ENCODE assay signal across 9 cellular contexts in genomic region chr5:65190328-65191053, GRCh38.
DNase-seq lines count a peak whose midpoint lies in the region; ATAC-seq, FAIRE-seq and TF ChIP-seq lines count a peak whose summit lies in the region.
"Had no signal": no experiment of that assay in that cellular context is flagged by ENCODE, and none has a peak within 500 bp of the region (broad histone marks: within the 10 kb centered on the region; RNA-seq: fewer than 3 reads in every experiment).

No MANE protein-coding gene starts in this region.

- no peak overlapping the region for H2BK120ac ChIP-seq in neuronal stem cell (ENCODE audit: low read depth, low read length)

- H2BK15ac ChIP-seq in neuronal stem cell (ENCODE audit: low read length) = no peak overlapping the region

- H3K79me1 ChIP-seq in neuronal stem cell (ENCODE audit: low read depth, low read length) = no peaks in the 10 kb centered on the region

- no peak for TF ChIP-seq RAD21 in GM12878 (IDR thresholded peaks at IDR 0.05; ENCODE audit: insufficient read depth, low read depth, low read length)

- H3K79me2 ChIP-seq in GM12878 (ENCODE audit: control insufficient read depth, insufficient read depth, low read length) (no peaks in the 10 kb centered on the region), hepatocyte (no peaks in the 10 kb centered on the region)

- intact Hi-C loops in natural killer cell (cut with micrococcal nuclease) = no loop called here
- intact Hi-C loops in GM12878 (cut with micrococcal nuclease; ENCODE audit: unreplicated experiment) = loop anchor here (5.0 kb wide), 2 partner anchors 233 to 292 kb away; partner anchors contain the start of gene ADAMTS6
- intact Hi-C loops in tibial artery (cut with DNase I; ENCODE audit: low total_unique reads) = no loop called here

- H3K9me3 ChIP-seq in GM12878 (replicated peaks; ENCODE audit: control insufficient read depth, insufficient read depth, low read length) (no peaks in the 10 kb centered on the region; the same call in 2 of the 3 replicates), tibial artery (no peaks in the 10 kb centered on the region), neuronal stem cell (replicated peaks in 1 of 2; ENCODE audit: control insufficient read depth in 2 of 2, insufficient read depth in 1 of 2, low read depth in 1 of 2, low read length in 2 of 2) (no peaks in the 10 kb centered on the region), hepatocyte (ENCODE audit: low read depth) (no peaks in the 10 kb centered on the region)
- H3K9me3 ChIP-seq: heart left ventricle had no signal

- RAD21 ChIA-PET in GM12878 (lab: Charles Lee; ENCODE audit: unreplicated experiment) = interaction anchor here (0.7 to 0.9 kb wide), 2 partner anchors 290 to 292 kb away, joined by 3 to 4 read pairs; no protein-coding TSS in a partner anchor

- no peak for TF ChIP-seq POLR2A in GM12878 (IDR thresholded peaks at IDR 0.05; ENCODE audit: low read depth, low read length)

- H4K8ac ChIP-seq in neuronal stem cell (ENCODE audit: low read depth, low read length) = no peak overlapping the region

- no peak for DNase-seq in natural killer cell treated with Interleukin-12 subunit alpha and Interleukin-12 subunit beta and Interleukin-15 and Interleukin-18, amount 100 ng/mL, for 72 hours (ENCODE audit: low spot score)
- DNase-seq in natural killer cell (no peak), GM12878 (ENCODE audit: low read depth, low spot score) (peak; percentile 17), tibial artery (no peak), neuronal stem cell (ENCODE audit: low spot score) (no peak), hepatocyte (ENCODE audit: low spot score) (no peak)
- DNase-seq in activated CD4-positive, alpha-beta T cell treated with anti-CD3 and anti-CD28 coated beads, Interleukin-2, amount 50 U/mL, for 1 hour = no peak
- DNase-seq: heart left ventricle had no signal

- no peaks in the 10 kb centered on the region for H3K9me3 Mint-ChIP-seq in natural killer cell treated with Interleukin-12 subunit alpha and Interleukin-12 subunit beta and Interleukin-15 and Interleukin-18, amount 100 ng/mL, for 72 hours
- no peaks in the 10 kb centered on the region for H3K9me3 Mint-ChIP-seq in natural killer cell

- H2BK5ac ChIP-seq in neuronal stem cell (ENCODE audit: low read length) = no peak overlapping the region

- H2AFZ ChIP-seq in GM12878 (ENCODE audit: control insufficient read depth, low read depth, low read length) (peak overlapping the region; percentile 58), neuronal stem cell (ENCODE audit: low read length) (no peak overlapping the region), hepatocyte (no peak overlapping the region)

- ATAC-seq in natural killer cell treated with Interleukin-12 subunit alpha and Interleukin-12 subunit beta and Interleukin-15 and Interleukin-18, amount 100 ng/mL, for 72 hours = peak; percentile 84 to 89
- ATAC-seq in natural killer cell = no peak
- ATAC-seq in HG03103 (IDR thresholded peaks at IDR 0.05; ENCODE audit: low read depth, unreplicated experiment) = peak; percentile 66
- peak; percentile 92 for ATAC-seq in GM12878

- H3K4me3 ChIP-seq in GM12878 = no peak overlapping the region
- no peak overlapping the region for H3K4me3 ChIP-seq in tibial artery
- no peak overlapping the region for H3K4me3 ChIP-seq in neuronal stem cell (ENCODE audit: low read length in 2 of 2)
- no peak overlapping the region for H3K4me3 ChIP-seq in hepatocyte
- H3K4me3 ChIP-seq: heart left ventricle had no signal

- no peaks in the 10 kb centered on the region for H3K36me3 ChIP-seq in GM12878 (ENCODE audit: control insufficient read depth in 2 of 2, insufficient read depth in 2 of 2, low read length in 1 of 2)
- H3K36me3 ChIP-seq in tibial artery = no peaks in the 10 kb centered on the region
- peaks cover 0 to 2% of the 10 kb centered on the region in 2 donors for H3K36me3 ChIP-seq in neuronal stem cell (replicated peaks in 1 of 2; ENCODE audit: control insufficient read depth in 2 of 2, insufficient read depth in 2 of 2, low read length in 2 of 2)
- no peaks in the 10 kb centered on the region for H3K36me3 ChIP-seq in hepatocyte (replicated peaks; ENCODE audit: insufficient read depth, low read depth)
- H3K36me3 ChIP-seq: heart left ventricle had no signal

- H3K4ac ChIP-seq in neuronal stem cell (ENCODE audit: low read length) = no peak overlapping the region

- peak in 1 of 2 experiments; percentile 47; a peak in 1 of 4 replicates for TF ChIP-seq EP300 in GM12878 (IDR thresholded peaks at IDR 0.05; ENCODE audit: borderline replicate concordance in 1 of 2, control insufficient read depth in 1 of 2, low read depth in 2 of 2, low read length in 2 of 2)

- no peak overlapping the region for H3K23ac ChIP-seq in neuronal stem cell (ENCODE audit: low read depth, low read length, poor library complexity)

- 11% methylated on average over 3 of the region's 3 CpGs for WGBS in GM12878 (ENCODE audit: insufficient coverage, insufficient replicate concordance, low lambda C conversion rate, missing lambda C conversion rate)
- no CpG with 5 or more reads among the region's 3 CpGs for WGBS in neuronal stem cell (ENCODE audit: extremely low coverage in 2 of 2, insufficient read length in 2 of 2, insufficient replicate concordance in 1 of 2), 2 donors
- 69% methylated on average over 3 of the region's 3 CpGs for WGBS in hepatocyte (ENCODE audit: low lambda C conversion rate, missing lambda C conversion rate)

- H3K27me3 ChIP-seq in GM12878 (replicated peaks in 1 of 2; ENCODE audit: control insufficient read depth in 2 of 2, insufficient read depth in 2 of 2, low read length in 1 of 2) (no peaks in the 10 kb centered on the region), tibial artery (no peaks in the 10 kb centered on the region), neuronal stem cell (ENCODE audit: control insufficient read depth in 3 of 3, insufficient read depth in 3 of 3, low read depth in 1 of 3, low read length in 3 of 3) (no peaks in the 10 kb centered on the region), hepatocyte (no peaks in the 10 kb centered on the region)
- H3K27me3 ChIP-seq: heart left ventricle had no signal

- CTCF ChIA-PET in GM12878 (lab: Yijun Ruan, JAX) = interaction anchor here (1.3 to 1.5 kb wide), 2 partner anchors 9 to 87 kb away, joined by 3 read pairs; no protein-coding TSS in a partner anchor

- POLR2A ChIA-PET in GM12878 (lab: Charles Lee) = no interaction called here

- SMC1A ChIA-PET in GM12878 (lab: Charles Lee; ENCODE audit: uncharacterized antibody, unreplicated experiment) = interaction anchor here (1.0 to 2.7 kb wide), 5 partner anchors 14 to 118 kb away, joined by 3 to 11 read pairs (median 4); no protein-coding TSS in a partner anchor

- H4K20me1 ChIP-seq in GM12878 (ENCODE audit: control insufficient read depth, insufficient read depth) = no peaks in the 10 kb centered on the region
- H4K20me1 ChIP-seq in hepatocyte (ENCODE audit: insufficient read depth, poor library complexity, severe bottlenecking) = no peaks in the 10 kb centered on the region

- no peak overlapping the region for H3K18ac ChIP-seq in neuronal stem cell (ENCODE audit: low read length)

- no peak overlapping the region for H3K9ac ChIP-seq in GM12878 (ENCODE audit: control insufficient read depth, insufficient read depth, low read length)
- H3K9ac ChIP-seq in neuronal stem cell (ENCODE audit: low read depth, low read length, poor library complexity) = no peak overlapping the region

- TF ChIP-seq CTCF in natural killer cell (IDR thresholded peaks at IDR 0.05) (no peak), GM12878 (IDR thresholded peaks at IDR 0.05 in 2 of 3, conservative IDR thresholded peaks at IDR 0.05 in 1 of 3; ENCODE audit: control insufficient read depth in 2 of 3, extremely low read depth in 1 of 3, insufficient read depth in 1 of 3, low read depth in 3 of 3, low read length in 3 of 3) (no peak), tibial artery (IDR thresholded peaks at IDR 0.05) (no peak), hepatocyte (IDR thresholded peaks at IDR 0.05; ENCODE audit: poor library complexity) (no peak)

- H3K27me3 Mint-ChIP-seq in natural killer cell treated with Interleukin-12 subunit alpha and Interleukin-12 subunit beta and Interleukin-15 and Interleukin-18, amount 100 ng/mL, for 72 hours = peaks cover 0 to 3% of the 10 kb centered on the region in 2 donors
- H3K27me3 Mint-ChIP-seq in natural killer cell (ENCODE audit: low read depth in 2 of 2) = peaks cover 0 to 5% of the 10 kb centered on the region in 2 donors

- FAIRE-seq in GM12878 (lab: Jason Lieb, UNC) = peak; percentile 71

- peak overlapping the region in 1 of 2 donors; percentile 60 for H3K27ac Mint-ChIP-seq in natural killer cell treated with Interleukin-12 subunit alpha and Interleukin-12 subunit beta and Interleukin-15 and Interleukin-18, amount 100 ng/mL, for 72 hours
- H3K27ac Mint-ChIP-seq in natural killer cell = no peak overlapping the region

- H3K4me1 ChIP-seq in GM12878 (ENCODE audit: control insufficient read depth, insufficient read depth, low read length) (peaks cover 7% of the 10 kb centered on the region), tibial artery (peaks cover 0 to 27% (median 0%) of the 10 kb centered on the region in 4 donors), neuronal stem cell (ENCODE audit: control insufficient read depth in 2 of 2, insufficient read depth in 1 of 2, low read depth in 1 of 2, low read length in 2 of 2) (no peaks in the 10 kb centered on the region), hepatocyte (ENCODE audit: insufficient read depth) (no peaks in the 10 kb centered on the region)
- H3K4me1 ChIP-seq: heart left ventricle had no signal

- H2AK5ac ChIP-seq in neuronal stem cell (ENCODE audit: low read depth, low read length) = no peak overlapping the region

- no TSS peak for BruUV-seq in GM12878 (replicated peaks; lab: Mats Ljungman, UMichigan)

- H3K27ac ChIP-seq in GM12878 (ENCODE audit: control insufficient read depth, insufficient read depth) = no peak overlapping the region
- H3K27ac ChIP-seq in tibial artery = peak overlapping the region; percentile 37 to 54
- H3K27ac ChIP-seq in neuronal stem cell (replicated peaks; ENCODE audit: low read length) = no peak overlapping the region
- H3K27ac ChIP-seq in hepatocyte = no peak overlapping the region
- H3K27ac ChIP-seq: heart left ventricle had no signal

- no peaks in the 10 kb centered on the region for H3K9me2 ChIP-seq in hepatocyte (replicated peaks; ENCODE audit: insufficient read depth)

- peak overlapping the region; percentile 52 for H3K4me3 Mint-ChIP-seq in natural killer cell treated with Interleukin-12 subunit alpha and Interleukin-12 subunit beta and Interleukin-15 and Interleukin-18, amount 100 ng/mL, for 72 hours
- H3K4me3 Mint-ChIP-seq in natural killer cell = no peak overlapping the region

- no peak overlapping the region for H3K4me2 ChIP-seq in GM12878 (ENCODE audit: control insufficient read depth, insufficient read depth)
- H3K4me2 ChIP-seq in neuronal stem cell (ENCODE audit: insufficient read depth, low read length, poor library complexity, severe bottlenecking) = no peak overlapping the region
- no peak overlapping the region for H3K4me2 ChIP-seq in hepatocyte

- H3K14ac ChIP-seq in neuronal stem cell (ENCODE audit: low read length) = no peak overlapping the region

- in situ Hi-C loops in GM12878 (cut with MboI) = no loop called here

- peaks cover 6 to 13% of the 10 kb centered on the region in 2 donors for H3K4me1 Mint-ChIP-seq in natural killer cell treated with Interleukin-12 subunit alpha and Interleukin-12 subunit beta and Interleukin-15 and Interleukin-18, amount 100 ng/mL, for 72 hours (ENCODE audit: low read depth in 2 of 2)
- H3K4me1 Mint-ChIP-seq in natural killer cell = no peaks in the 10 kb centered on the region

- no peak overlapping the region for H2BK12ac ChIP-seq in neuronal stem cell (ENCODE audit: low read length)

- no peak overlapping the region for H4K91ac ChIP-seq in neuronal stem cell (ENCODE audit: low read depth, low read length, poor library complexity)

- no peaks in the 10 kb centered on the region for H3K36me3 Mint-ChIP-seq in natural killer cell treated with Interleukin-12 subunit alpha and Interleukin-12 subunit beta and Interleukin-15 and Interleukin-18, amount 100 ng/mL, for 72 hours
- no peaks in the 10 kb centered on the region for H3K36me3 Mint-ChIP-seq in natural killer cell

Comparison
In these comparisons a context has a peak if more than half of its experiments do, and no peak if none do; other contexts are left out.
1. ATAC-seq: peak in natural killer cell treated with Interleukin-12 subunit alpha and Interleukin-12 subunit beta and Interleukin-15 and Interleukin-18, amount 100 ng/mL, for 72 hours (2 of 2), HG03103 (single experiment) and GM12878 (single experiment); none in natural killer cell (0 of 3).
2. H3K27ac ChIP-seq: peak in tibial artery (2 of 2); none in GM12878 (single experiment), neuronal stem cell (single experiment) and hepatocyte (single experiment).